8 cellular contexts compared by ENCODE assay signal in genomic region chr19:3129112-3129511, GRCh38. TPM values are rescaled to one million over a fixed set of nuclear protein-coding genes. Genes with fewer than 3 reads are reported as not detected.
DNase-seq lines count a peak whose midpoint lies in the region; ATAC-seq and FAIRE-seq lines count a peak whose summit lies in the region.

No MANE protein-coding gene starts in this region.

- no peaks in the 10 kb centered on the region for H3K36me3 ChIP-seq in small intestine (ENCODE audit: control insufficient read depth in 2 of 2, insufficient read depth in 2 of 2, low read length in 2 of 2)

- H3K27me3 ChIP-seq in small intestine (ENCODE audit: control insufficient read depth in 2 of 2, insufficient read depth in 2 of 2, low read length in 2 of 2), result no peaks in the 10 kb centered on the region

- no peaks in the 10 kb centered on the region for H3K4me1 ChIP-seq in small intestine (ENCODE audit: control insufficient read depth in 2 of 2, insufficient read depth in 1 of 2, low read depth in 1 of 2, low read length in 1 of 2)

- H3K27ac ChIP-seq in small intestine (ENCODE audit: low read depth in 1 of 2, low read length in 1 of 2), result no peak overlapping the region

- H3K9me3 ChIP-seq in small intestine (ENCODE audit: control insufficient read depth, low read depth), result no peaks in the 10 kb centered on the region

- no peak for FAIRE-seq in small intestine (lab: Jason Lieb, UNC)

- H3K4me3 ChIP-seq in small intestine (ENCODE audit: low read depth in 1 of 2, low read length in 2 of 2), result no peak overlapping the region

- ATAC-seq in HG02973 (IDR thresholded peaks at IDR 0.05; ENCODE audit: unreplicated experiment) (no peak), HG03108 (IDR thresholded peaks at IDR 0.05; ENCODE audit: unreplicated experiment) (no peak)

- WGBS in small intestine, 3 donors, result 0 to 9% (median 0%) methylated on average over 1 of the region's 1 CpG

- peak; percentile 35 to 69 for DNase-seq in NCI-H524 (lab: John Stamatoyannopoulos, UW)
- no peak for DNase-seq in NCI-H524 treated with DMSO at 0.1 percent for 48 hours (lab: John Stamatoyannopoulos, UW)
- DNase-seq in MV-4-11 (lab: John Stamatoyannopoulos, UW), result peak; percentile 24
- peak; percentile 85 for DNase-seq in dermis blood vessel endothelial cell
- peak; percentile 41 for DNase-seq in small intestine
- DNase-seq in activated gamma-delta T cell (lab: John Stamatoyannopoulos, UW), result no peak

RNA-seq across cellular contexts. Expression of gene GNA15, which starts 6.7 kb away (rescaled TPM):
- total RNA-seq in dermis blood vessel endothelial cell, result under 0.01 and 0.23 TPM in 2 replicates
- 1 to 10 TPM in 2 of 3 donors, under 1 TPM in 1; 0.67 to 2.1 (median 1.4) TPM for polyA plus RNA-seq in small intestine

RNA-seq across cellular contexts. Expression of gene GNA11, which starts 35.0 kb away (rescaled TPM):
- 80.8 and 87.2 TPM in 2 replicates for total RNA-seq in dermis blood vessel endothelial cell
- 100 to 1,000 TPM; 173 to 216 (median 190) TPM for polyA plus RNA-seq in small intestine

RNA-seq across cellular contexts. Expression of gene S1PR4, which starts 49.5 kb away (rescaled TPM):
- total RNA-seq in dermis blood vessel endothelial cell, result 2.1 and 2.2 TPM in 2 replicates
- polyA plus RNA-seq in small intestine, result 1 to 10 TPM in 2 of 3 donors, not detected in 1; 2.4 to 5.1 TPM

RNA-seq across cellular contexts. Expression of gene NCLN, which starts 56.6 kb away (rescaled TPM):
- 38.3 and 74.5 TPM in 2 replicates for total RNA-seq in dermis blood vessel endothelial cell
- 100 to 1,000 TPM in 2 of 3 donors, 10 to 100 TPM in 1; 94.7 to 217 (median 129) TPM for polyA plus RNA-seq in small intestine

Comparison
In these comparisons a context has a peak if more than half of its experiments do, and no peak if none do; other contexts are left out.
1. DNase-seq: peak in NCI-H524 (2 of 2), MV-4-11 (single experiment), dermis blood vessel endothelial cell (single experiment) and small intestine (single experiment); none in NCI-H524 treated with DMSO at 0.1 percent for 48 hours (single experiment) and activated gamma-delta T cell (single experiment).